In genomic region chr7:23419845-23420244, GRCh38 we compare ENCODE assay signal across 15 cellular contexts. TPM values are rescaled to one million over a fixed set of nuclear protein-coding genes. Genes with fewer than 3 reads are reported as not detected.
DNase-seq lines count a peak whose midpoint lies in the region; ATAC-seq and TF ChIP-seq lines count a peak whose summit lies in the region.
"Had no signal": no experiment of that assay in that cellular context is flagged by ENCODE, and none has a peak within 500 bp of the region (broad histone marks: within the 10 kb centered on the region; RNA-seq: fewer than 3 reads in every experiment).

No MANE protein-coding gene starts in this region.

- no peak for TF ChIP-seq CTCF in GM23338 (conservative IDR thresholded peaks at IDR 0.05; ENCODE audit: low read depth in 2 of 2)
- no peak for TF ChIP-seq CTCF in PC-9 (conservative IDR thresholded peaks at IDR 0.05)
- no peak for TF ChIP-seq CTCF in WTC11 (IDR thresholded peaks at IDR 0.05)
- TF ChIP-seq CTCF in GM20000 (IDR thresholded peaks at IDR 0.05; ENCODE audit: extremely low read depth, missing control alignments), result no peak

- H4K20me1 ChIP-seq in GM23338 (replicated peaks; ENCODE audit: insufficient read depth) (peaks cover 58% of the 10 kb centered on the region), PC-9 (ENCODE audit: insufficient read depth) (peaks cover 47% of the 10 kb centered on the region)
- H4K20me1 ChIP-seq: BLaER1 had no signal

- peaks cover 14% of the 10 kb centered on the region for H3K4me1 Mint-ChIP-seq in activated CD4-positive, alpha-beta T cell treated with anti-CD3 and anti-CD28 coated beads for 36 hours
- peaks cover 4% of the 10 kb centered on the region for H3K4me1 Mint-ChIP-seq in activated CD4-positive, alpha-beta T cell treated with anti-CD3 and anti-CD28 coated beads, Interleukin-2, amount 10 ng/mL, durations not matched to agents 24 days and 14 days
- H3K4me1 Mint-ChIP-seq in GM23338 (peaks cover 54% of the 10 kb centered on the region), WTC11 (peaks cover 65% of the 10 kb centered on the region)
- H3K4me1 Mint-ChIP-seq: CD8-positive, alpha-beta memory T cell had no signal

- no peak overlapping the region for H3K4me3 Mint-ChIP-seq in activated CD4-positive, alpha-beta T cell treated with anti-CD3 and anti-CD28 coated beads for 36 hours
- H3K4me3 Mint-ChIP-seq in activated CD4-positive, alpha-beta T cell treated with anti-CD3 and anti-CD28 coated beads, Interleukin-2, amount 10 ng/mL, durations not matched to agents 24 days and 14 days, result no peak overlapping the region
- H3K4me3 Mint-ChIP-seq in GM23338 (no peak overlapping the region), WTC11 (no peak overlapping the region)
- H3K4me3 Mint-ChIP-seq: CD8-positive, alpha-beta memory T cell had no signal

- H3K4me3 ChIP-seq in GM23338 (no peak overlapping the region), PC-9 (no peak overlapping the region)
- H3K4me3 ChIP-seq: BLaER1 had no signal

- CTCF ChIA-PET in activated CD4-positive, alpha-beta T cell treated with anti-CD3 and anti-CD28 coated beads for 36 hours (lab: Charles Lee), result interaction anchor here (1.0 to 1.4 kb wide), 5 partner anchors 10 to 161 kb away, joined by 3 to 5 read pairs (median 4); no protein-coding TSS in a partner anchor
- CTCF ChIA-PET in PC-9 (lab: Charles Lee), result interaction anchor here (0.6 kb wide), 1 partner anchor 31 kb away, joined by 4 read pairs; no protein-coding TSS in a partner anchor
- CTCF ChIA-PET in WTC11 (lab: Charles Lee), result no interaction called here

- H3K4me1 ChIP-seq in GM23338 (ENCODE audit: insufficient read depth) (peaks cover 34% of the 10 kb centered on the region), PC-9 (replicated peaks; ENCODE audit: insufficient read depth) (peaks cover 40% of the 10 kb centered on the region)
- H3K4me1 ChIP-seq: BLaER1 had no signal

- no peaks in the 10 kb centered on the region for H3K9me3 ChIP-seq in PC-9 (ENCODE audit: insufficient read depth, low read depth)
- H3K9me3 ChIP-seq: BLaER1, Caco-2 had no signal

- H3F3A ChIP-seq in GM23338 (replicated peaks; ENCODE audit: low read depth), result no peaks in the 10 kb centered on the region
- H3F3A ChIP-seq in PC-9 (ENCODE audit: insufficient read depth, low read depth), result peaks cover 44% of the 10 kb centered on the region

- H3K9me3 Mint-ChIP-seq in activated CD4-positive, alpha-beta T cell treated with anti-CD3 and anti-CD28 coated beads for 36 hours (ENCODE audit: low read depth), result no peaks in the 10 kb centered on the region
- no peaks in the 10 kb centered on the region for H3K9me3 Mint-ChIP-seq in activated CD4-positive, alpha-beta T cell treated with anti-CD3 and anti-CD28 coated beads, Interleukin-2, amount 10 ng/mL, durations not matched to agents 24 days and 14 days
- H3K9me3 Mint-ChIP-seq in GM23338, result no peaks in the 10 kb centered on the region
- H3K9me3 Mint-ChIP-seq in WTC11, result no peaks in the 10 kb centered on the region; the same call in 1 of the 2 replicates
- H3K9me3 Mint-ChIP-seq: CD8-positive, alpha-beta memory T cell had no signal

- H3K27ac Mint-ChIP-seq in activated CD4-positive, alpha-beta T cell treated with anti-CD3 and anti-CD28 coated beads for 36 hours, result no peak overlapping the region
- H3K27ac Mint-ChIP-seq in activated CD4-positive, alpha-beta T cell treated with anti-CD3 and anti-CD28 coated beads, Interleukin-2, amount 10 ng/mL, durations not matched to agents 24 days and 14 days, result no peak overlapping the region
- H3K27ac Mint-ChIP-seq in GM23338 (peak overlapping the region; percentile 27; the same call in 1 of the 2 replicates), WTC11 (peak overlapping the region; percentile 25; the same call in 1 of the 2 replicates)

- H2AFZ ChIP-seq in GM23338, result no peak overlapping the region
- H2AFZ ChIP-seq in PC-9, result no peak overlapping the region

- H3K9me2 ChIP-seq in GM23338 (ENCODE audit: insufficient read depth), result no peaks in the 10 kb centered on the region
- H3K9me2 ChIP-seq in PC-9 (ENCODE audit: insufficient read depth), result no peaks in the 10 kb centered on the region

- BruUV-seq in PC-9 (replicated peaks; lab: Mats Ljungman, UMichigan), result no TSS peak

- intact Hi-C loops in activated CD4-positive, alpha-beta T cell treated with anti-CD3 and anti-CD28 coated beads for 36 hours (cut with DNase I, micrococcal nuclease), result no loop called here
- intact Hi-C loops in activated CD4-positive, alpha-beta T cell treated with anti-CD3 and anti-CD28 coated beads, Interleukin-2, amount 10 ng/mL, durations not matched to agents 24 days and 14 days (cut with micrococcal nuclease), result no loop called here
- intact Hi-C loops in PC-9 (cut with micrococcal nuclease; ENCODE audit: unreplicated experiment), result loop anchor here (5.0 kb wide), 1 partner anchor 63 kb away; no protein-coding TSS in a partner anchor

- H3K79me2 ChIP-seq in GM23338 (replicated peaks; ENCODE audit: insufficient read depth), result peaks cover 97% of the 10 kb centered on the region
- H3K79me2 ChIP-seq in PC-9 (ENCODE audit: low read depth), result peaks cover 99% of the 10 kb centered on the region

- ATAC-seq in activated CD4-positive, alpha-beta T cell treated with anti-CD3 and anti-CD28 coated beads for 36 hours, result peak; percentile 65
- ATAC-seq in GM23338, result no peak
- ATAC-seq in WTC11, result no peak
- no peak for ATAC-seq in left lobe of liver
- ATAC-seq: HCT116 had no signal

- H3K27me3 Mint-ChIP-seq in activated CD4-positive, alpha-beta T cell treated with anti-CD3 and anti-CD28 coated beads for 36 hours, result no peaks in the 10 kb centered on the region
- H3K27me3 Mint-ChIP-seq in activated CD4-positive, alpha-beta T cell treated with anti-CD3 and anti-CD28 coated beads, Interleukin-2, amount 10 ng/mL, durations not matched to agents 24 days and 14 days, result peaks cover 4% of the 10 kb centered on the region
- H3K27me3 Mint-ChIP-seq in GM23338 (ENCODE audit: insufficient read depth, low read depth, poor library complexity) (peaks cover 9% of the 10 kb centered on the region), WTC11 (ENCODE audit: low read depth) (no peaks in the 10 kb centered on the region)

- no peaks in the 10 kb centered on the region for H3K36me3 Mint-ChIP-seq in activated CD4-positive, alpha-beta T cell treated with anti-CD3 and anti-CD28 coated beads for 36 hours (ENCODE audit: low read depth)
- no peaks in the 10 kb centered on the region for H3K36me3 Mint-ChIP-seq in activated CD4-positive, alpha-beta T cell treated with anti-CD3 and anti-CD28 coated beads, Interleukin-2, amount 10 ng/mL, durations not matched to agents 24 days and 14 days (ENCODE audit: low read depth)
- H3K36me3 Mint-ChIP-seq in GM23338 (ENCODE audit: low read depth) (peaks cover 28% of the 10 kb centered on the region), WTC11 (peaks cover 21% of the 10 kb centered on the region)
- H3K36me3 Mint-ChIP-seq: CD8-positive, alpha-beta memory T cell had no signal

- DNase-seq in activated CD4-positive, alpha-beta T cell treated with anti-CD3 and anti-CD28 coated beads for 36 hours, result no peak
- DNase-seq in activated CD4-positive, alpha-beta T cell treated with anti-CD3 and anti-CD28 coated beads, Interleukin-2, amount 10 ng/mL, durations not matched to agents 24 days and 14 days, result no peak
- no peak for DNase-seq in GM23338 (ENCODE audit: low spot score)
- DNase-seq in PC-9, result no peak
- no peak for DNase-seq in WTC11 (ENCODE audit: low spot score)
- no peak for DNase-seq in left lobe of liver (ENCODE audit: low spot score)
- no peak for DNase-seq in ureter (ENCODE audit: low spot score)
- no peak for DNase-seq in GM20000 (ENCODE audit: low spot score)
- DNase-seq: AML-193; Caco-2; CD8-positive, alpha-beta memory T cell; IMR-90 had no signal

- POLR2A ChIA-PET in activated CD4-positive, alpha-beta T cell treated with anti-CD3 and anti-CD28 coated beads for 36 hours (lab: Charles Lee), result no interaction called here
- POLR2A ChIA-PET in PC-9 (lab: Charles Lee; ENCODE audit: unreplicated experiment) (interaction anchor here (0.6 kb wide), 1 partner anchor 13 kb away, joined by 5 read pairs; no protein-coding TSS in a partner anchor), WTC11 (lab: Charles Lee) (no interaction called here)

- H3K27ac ChIP-seq in GM23338 (ENCODE audit: low read depth), result no peak overlapping the region
- H3K27ac ChIP-seq in PC-9, result peak overlapping the region; percentile 59
- H3K27ac ChIP-seq: 22Rv1, BLaER1 had no signal

- H3K27me3 ChIP-seq in GM23338 (ENCODE audit: insufficient read depth) (no peaks in the 10 kb centered on the region), PC-9 (ENCODE audit: insufficient read depth, low read depth) (no peaks in the 10 kb centered on the region)
- H3K27me3 ChIP-seq: BLaER1 had no signal

- H3K4me2 ChIP-seq in GM23338 (0 out of 2 replicates have a peak overlapping the region, but pooled peaks have one; percentile 33), PC-9 (peak overlapping the region; percentile 67; the same call in 1 of the 2 replicates)
- H3K4me2 ChIP-seq: BLaER1 had no signal

- H3K36me3 ChIP-seq in GM23338 (ENCODE audit: insufficient read depth) (0 out of 2 replicates have a peak, but pooled peaks cover 7% of the 10 kb centered on the region), PC-9 (ENCODE audit: low read depth) (peaks cover 18% of the 10 kb centered on the region)
- H3K36me3 ChIP-seq: BLaER1 had no signal

TF ChIP-seq in GM23338, 12 proteins besides CTCF, POLR2A, EP300 and RAD21 (continues in another document):
- TF ChIP-seq EZH2 (IDR thresholded peaks at IDR 0.05; ENCODE audit: low read depth, unreplicated experiment), result no peak
- no peak for TF ChIP-seq CREB1 (CRISPR knock-in tag; IDR thresholded peaks at IDR 0.05; ENCODE audit: low read depth)
- no peak for TF ChIP-seq ZNF331 (CRISPR knock-in tag; IDR thresholded peaks at IDR 0.05; ENCODE audit: low read depth)
- TF ChIP-seq JUNB (IDR thresholded peaks at IDR 0.05; ENCODE audit: unreplicated experiment), result no peak

TF ChIP-seq in WTC11, 78 proteins besides CTCF, POLR2A, EP300 and RAD21 (continues in another document):
- TF ChIP-seq ESRRA (CRISPR knock-in tag; IDR thresholded peaks at IDR 0.05; ENCODE audit: borderline replicate concordance) (no peak), NFATC4 (CRISPR knock-in tag; IDR thresholded peaks at IDR 0.05) (no peak)

RNA-seq across cellular contexts. Expression of gene IGF2BP3, which starts 50.4 kb away (rescaled TPM):
- 1 to 10 TPM in 1 of 2 experiments, under 1 TPM in 1; 0.64 to 1.1 TPM for total RNA-seq in activated CD4-positive, alpha-beta T cell treated with anti-CD3 and anti-CD28 coated beads for 36 hours
- total RNA-seq in activated CD4-positive, alpha-beta T cell treated with anti-CD3 and anti-CD28 coated beads, Interleukin-2, amount 10 ng/mL, durations not matched to agents 24 days and 14 days, result 2.2 and 2.7 TPM in 2 replicates
- 183 and 209 TPM in 2 replicates for total RNA-seq in GM23338 (2014; rRNA removed; shearing (Covaris generic))
- 47.1 and 52.0 TPM in 2 replicates for polyA plus RNA-seq in GM23338 (2016; fragmentation: Nextera tagmentation; extraction: Ambion mirVana)
- total RNA-seq in PC-9 (2021) (132 and 139 TPM in 2 replicates), WTC11 (2021) (129 to 165 TPM (median 164 TPM) in 3 replicates), left lobe of liver (0.78 TPM), ureter (0.78 TPM)

Comparison
In these comparisons a context has a peak if more than half of its experiments do, and no peak if none do; other contexts are left out.
1. H3K27ac Mint-ChIP-seq: peak in GM23338 (single experiment) and WTC11 (single experiment); none in activated CD4-positive, alpha-beta T cell treated with anti-CD3 and anti-CD28 coated beads for 36 hours (single experiment) and activated CD4-positive, alpha-beta T cell treated with anti-CD3 and anti-CD28 coated beads, Interleukin-2, amount 10 ng/mL, durations not matched to agents 24 days and 14 days (single experiment).
2. RNA of gene IGF2BP3, which starts 50.4 kb away (total RNA-seq): 183 to 209 TPM in GM23338, 132 to 139 TPM in PC-9 and 129 to 165 TPM in WTC11; 2.2 to 2.7 TPM in activated CD4-positive, alpha-beta T cell treated with anti-CD3 and anti-CD28 coated beads, Interleukin-2, amount 10 ng/mL, durations not matched to agents 24 days and 14 days, 0.64 to 1.1 TPM in activated CD4-positive, alpha-beta T cell treated with anti-CD3 and anti-CD28 coated beads for 36 hours, 0.78 TPM in ureter (single experiment) and 0.78 TPM in left lobe of liver (single experiment); every median in the first group is over 10 times any median in the second.